Comparison of ENCODE assay signal across 20 cellular contexts in the genomic region with DNA sequence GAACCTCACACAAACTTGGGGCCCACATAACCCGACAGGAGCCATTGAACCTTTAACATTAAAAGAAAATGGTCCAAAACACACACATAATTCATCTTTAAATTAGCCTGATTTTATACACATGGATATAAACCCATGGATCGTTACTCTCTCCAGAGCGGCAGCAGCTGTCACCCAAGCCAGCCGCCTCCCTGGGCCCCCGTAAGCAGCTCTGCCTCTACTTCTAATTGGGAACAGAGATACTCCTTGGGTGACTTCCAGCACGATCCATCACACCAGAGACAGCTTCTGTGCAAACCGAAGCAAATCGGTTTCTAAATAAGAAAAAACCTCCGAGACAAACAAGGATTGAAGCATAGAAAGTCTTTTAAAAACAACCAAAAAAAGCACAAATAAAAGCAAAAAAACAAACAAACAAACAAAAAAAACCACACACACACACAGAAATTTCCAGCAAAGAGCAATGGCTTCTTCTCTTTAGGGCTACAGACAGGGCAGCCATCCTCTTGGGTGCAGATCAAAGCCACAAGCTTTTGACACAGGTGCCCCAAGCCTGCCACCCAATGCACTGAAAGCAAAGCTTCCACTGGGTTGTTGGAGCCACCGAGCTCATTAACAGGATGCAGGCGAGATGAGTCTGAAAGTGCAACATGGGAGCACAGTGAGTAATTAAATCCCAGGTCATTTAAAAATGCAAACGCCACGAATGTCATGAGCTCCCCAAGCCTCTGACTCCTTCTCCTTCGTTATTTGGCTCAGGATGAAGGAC.
DNase-seq lines count a peak whose midpoint lies in the region; ATAC-seq and TF ChIP-seq lines count a peak whose summit lies in the region.
"Had no signal": no experiment of that assay in that cellular context is flagged by ENCODE, and none has a peak within 500 bp of the region (broad histone marks: within the 10 kb centered on the region; RNA-seq: fewer than 3 reads in every experiment).

No MANE protein-coding gene starts in this region.

- intact Hi-C loops in left ventricle myocardium superior (cut with micrococcal nuclease) = no loop called here
- intact Hi-C loops in body of pancreas (cut with DNase I) = no loop called here

- no peak overlapping the region for H3K27ac ChIP-seq in coronary artery
- H3K27ac ChIP-seq in body of pancreas = no peak overlapping the region
- H3K27ac ChIP-seq in osteoblast (ENCODE audit: low read depth, low read length) = no peak overlapping the region
- H3K27ac ChIP-seq: esophagus squamous epithelium had no signal

- no peaks in the 10 kb centered on the region for H3K4me1 ChIP-seq in body of pancreas
- H3K4me1 ChIP-seq in osteoblast (ENCODE audit: insufficient read depth, low read length) = peaks cover 22% of the 10 kb centered on the region
- H3K4me1 ChIP-seq: esophagus squamous epithelium had no signal

- no peak overlapping the region for H2AFZ ChIP-seq in osteoblast (ENCODE audit: low read length)

- ATAC-seq in HG03039 (IDR thresholded peaks at IDR 0.05; ENCODE audit: unreplicated experiment) (no peak), left ventricle myocardium superior (no peak), body of pancreas (no peak)
- ATAC-seq: activated CD4-positive, alpha-beta T cell treated with anti-CD3 and anti-CD28 coated beads for 36 hours; stimulated activated naive B cell treated with anti-CD40 and anti-IgM and Interleukin-4, amounts not matched to agents 10 μg/mL and 1 μg/mL and 100 μg/mL, for 72 hours had no signal

- H3K9me3 ChIP-seq in body of pancreas (no peaks in the 10 kb centered on the region), osteoblast (ENCODE audit: low read depth, low read length) (no peaks in the 10 kb centered on the region)
- H3K9me3 ChIP-seq: esophagus squamous epithelium had no signal

- no peaks in the 10 kb centered on the region for H3K27me3 ChIP-seq in body of pancreas
- no peaks in the 10 kb centered on the region for H3K27me3 ChIP-seq in osteoblast (ENCODE audit: insufficient read depth, low read length)

- H3K4me1 Mint-ChIP-seq in nephron = peaks cover 63% of the 10 kb centered on the region
- H3K4me1 Mint-ChIP-seq: activated CD4-positive, alpha-beta T cell treated with anti-CD3 and anti-CD28 coated beads for 36 hours had no signal

- H3K79me2 ChIP-seq in osteoblast (ENCODE audit: insufficient read depth, low read length) = no peaks in the 10 kb centered on the region

- H3K4me3 Mint-ChIP-seq in nephron = peak overlapping the region; percentile 22 to 63 (median 29)
- H3K4me3 Mint-ChIP-seq: activated CD4-positive, alpha-beta T cell treated with anti-CD3 and anti-CD28 coated beads for 36 hours; activated naive CD4-positive, alpha-beta T cell treated with anti-CD3 and anti-CD28 coated beads for 36 hours; CD4-positive, alpha-beta T cell; IgD-negative memory B cell; stimulated activated naive B cell treated with anti-CD40 and anti-IgM and Interleukin-4, amounts not matched to agents 10 μg/mL and 1 μg/mL and 100 μg/mL, for 72 hours had no signal

- TF ChIP-seq CTCF in coronary artery (IDR thresholded peaks at IDR 0.05) (no peak), nephron (IDR thresholded peaks at IDR 0.05; ENCODE audit: unreplicated experiment in 3 of 3) (no peak), body of pancreas (IDR thresholded peaks at IDR 0.05) (no peak), osteoblast (IDR thresholded peaks at IDR 0.05; ENCODE audit: extremely low read depth, low read depth, low read length) (no peak)

- 74 to 87% methylated on average over 14 of the region's 14 CpGs for WGBS in body of pancreas, 2 donors

- no peak overlapping the region for H3K4me2 ChIP-seq in osteoblast (ENCODE audit: insufficient read depth, low read length)

- peak; percentile 19 for DNase-seq in EL
- peak; percentile 78 for DNase-seq in NCI-H2171 treated with DMSO at 0.1 percent for 48 hours (lab: John Stamatoyannopoulos, UW)
- DNase-seq in coronary artery (ENCODE audit: low spot score) = peak; percentile 31
- no peak for DNase-seq in left ventricle myocardium superior
- no peak for DNase-seq in body of pancreas
- no peak for DNase-seq in osteoblast (ENCODE audit: insufficient read length, low spot score, missing footprints)
- DNase-seq: activated CD4-positive, alpha-beta T cell treated with anti-CD3 and anti-CD28 coated beads for 36 hours; activated naive CD4-positive, alpha-beta T cell treated with anti-CD3 and anti-CD28 coated beads for 36 hours; CD4-positive, alpha-beta T cell; DND-41; esophagus squamous epithelium; left colon; NK-92 treated with Interleukin-12 subunit alpha and Interleukin-12 subunit beta, amount 100 ng/mL, for 24 hours; SIG-M5; stimulated activated naive B cell treated with anti-CD40 and anti-IgM and Interleukin-4, amounts not matched to agents 10 μg/mL and 1 μg/mL and 100 μg/mL, for 72 hours; T-helper 9 cell had no signal

- H3K4me3 ChIP-seq in coronary artery (no peak overlapping the region), body of pancreas (no peak overlapping the region), osteoblast (ENCODE audit: insufficient read depth, low read length) (no peak overlapping the region)
- H3K4me3 ChIP-seq: esophagus squamous epithelium had no signal

- no peak for TF ChIP-seq POLR2A in body of pancreas (IDR thresholded peaks at IDR 0.05)

- H3K36me3 Mint-ChIP-seq in nephron (ENCODE audit: low read depth) = no peaks in the 10 kb centered on the region

- H3K27me3 Mint-ChIP-seq in nephron (ENCODE audit: low read depth) = peaks cover 26% of the 10 kb centered on the region
- H3K27me3 Mint-ChIP-seq: activated CD4-positive, alpha-beta T cell treated with anti-CD3 and anti-CD28 coated beads for 36 hours; CD4-positive, alpha-beta T cell; IgD-negative memory B cell; stimulated activated naive B cell treated with anti-CD40 and anti-IgM and Interleukin-4, amounts not matched to agents 10 μg/mL and 1 μg/mL and 100 μg/mL, for 72 hours had no signal

- H3K36me3 ChIP-seq in body of pancreas (replicated peaks in 1 of 2; ENCODE audit: insufficient read depth in 1 of 2, low read depth in 2 of 2) (no peaks in the 10 kb centered on the region), osteoblast (ENCODE audit: insufficient read depth, low read length) (no peaks in the 10 kb centered on the region)
- H3K36me3 ChIP-seq: esophagus squamous epithelium had no signal

- H4K20me1 ChIP-seq in osteoblast (ENCODE audit: insufficient read depth, low read length) = no peaks in the 10 kb centered on the region

- peak overlapping the region; percentile 66 to 89 (median 85) for H3K27ac Mint-ChIP-seq in nephron
- H3K27ac Mint-ChIP-seq: activated CD4-positive, alpha-beta T cell treated with anti-CD3 and anti-CD28 coated beads for 36 hours; activated naive CD4-positive, alpha-beta T cell treated with anti-CD3 and anti-CD28 coated beads for 36 hours; CD4-positive, alpha-beta T cell; IgD-negative memory B cell; progenitor cell of endocrine pancreas; stimulated activated naive B cell treated with anti-CD40 and anti-IgM and Interleukin-4, amounts not matched to agents 10 μg/mL and 1 μg/mL and 100 μg/mL, for 72 hours had no signal

- no peaks in the 10 kb centered on the region for H3K9me3 Mint-ChIP-seq in nephron
- H3K9me3 Mint-ChIP-seq: activated naive CD4-positive, alpha-beta T cell treated with anti-CD3 and anti-CD28 coated beads for 36 hours; CD4-positive, alpha-beta T cell; IgD-negative memory B cell; stimulated activated naive B cell treated with anti-CD40 and anti-IgM and Interleukin-4, amounts not matched to agents 10 μg/mL and 1 μg/mL and 100 μg/mL, for 72 hours had no signal

Comparison
In these comparisons a context has a peak if more than half of its experiments do, and no peak if none do; other contexts are left out.
1. DNase-seq: peak in EL (single experiment), NCI-H2171 treated with DMSO at 0.1 percent for 48 hours (single experiment) and coronary artery (single experiment); none in left ventricle myocardium superior (single experiment), body of pancreas (0 of 4) and osteoblast (single experiment).